In the genomic region with DNA sequence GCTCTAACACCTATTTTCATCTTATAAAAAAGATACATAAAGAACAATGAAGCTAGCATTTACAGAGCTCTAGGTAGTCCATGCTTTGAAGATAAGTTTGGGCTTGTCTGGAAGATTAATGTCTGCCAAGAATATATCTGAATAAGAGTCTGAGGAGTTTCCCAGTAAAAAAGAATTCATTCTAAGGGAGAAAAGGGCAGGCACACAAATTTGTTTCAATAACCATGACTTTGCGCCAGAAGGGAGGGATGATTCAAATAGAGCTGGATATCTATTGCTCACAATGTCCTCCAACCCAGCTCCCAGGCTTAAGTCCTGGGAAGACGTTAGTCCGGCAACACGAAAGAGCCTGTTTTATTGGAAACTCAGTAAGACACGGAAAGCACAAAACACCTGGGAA, we compare ENCODE assay signal across 18 cellular contexts. TPM values are rescaled to one million over a fixed set of nuclear protein-coding genes. Genes with fewer than 3 reads are reported as not detected.
A peak's percentile ranks its signal among the peaks of the same experiment; 100 is the strongest.
DNase-seq lines count a peak whose midpoint lies in the region; ATAC-seq, FAIRE-seq and TF ChIP-seq lines count a peak whose summit lies in the region.
"Had no signal": no experiment of that assay in that cellular context is flagged by ENCODE, and none has a peak within 500 bp of the region (broad histone marks: within the 10 kb centered on the region; RNA-seq: fewer than 3 reads in every experiment).

No MANE protein-coding gene starts in this region.

- H4K20me1 ChIP-seq in K562 (replicated peaks; ENCODE audit: control insufficient read depth, insufficient read depth, low read length) (no peaks in the 10 kb centered on the region), keratinocyte (ENCODE audit: control insufficient read depth, extremely low read depth, insufficient read depth, low read length) (no peaks in the 10 kb centered on the region)

- TF ChIP-seq EP300 in K562 (IDR thresholded peaks at IDR 0.05; ENCODE audit: low read length), result no peak

- H3K9me3 ChIP-seq in K562 (replicated peaks; ENCODE audit: control insufficient read depth, insufficient read depth, low read depth, low read length), result no peaks in the 10 kb centered on the region
- H3K9me3 ChIP-seq in keratinocyte (ENCODE audit: control insufficient read depth, low read depth, low read length), result no peaks in the 10 kb centered on the region
- H3K9me3 ChIP-seq in CD4-positive, alpha-beta memory T cell (ENCODE audit: control insufficient read depth in 1 of 2, low read length in 2 of 2), result no peaks in the 10 kb centered on the region
- H3K9me3 ChIP-seq: Caco-2 had no signal

- intact Hi-C loops in K562 (cut with micrococcal nuclease), result no loop called here
- intact Hi-C loops in CD4-positive, alpha-beta memory T cell (cut with micrococcal nuclease), result no loop called here

- POLR2A ChIA-PET in K562 (lab: Yijun Ruan, JAX), result no interaction called here
- POLR2A ChIA-PET in CD4-positive, alpha-beta memory T cell (lab: Charles Lee; ENCODE audit: partially characterized antibody), result no interaction called here

- no peaks in the 10 kb centered on the region for H3K36me3 Mint-ChIP-seq in CD4-positive, alpha-beta memory T cell
- H3K36me3 Mint-ChIP-seq: CD8-positive, alpha-beta T cell had no signal

- TF ChIP-seq POLR2A in K562 (conservative IDR thresholded peaks at IDR 0.05), result no peak

- no peak for FAIRE-seq in K562 (lab: Jason Lieb, UNC)
- FAIRE-seq in keratinocyte (lab: Jason Lieb, UNC), result peak; percentile 61
- FAIRE-seq: G401.6, GM12878, GM19239 had no signal

- H3K27me3 Mint-ChIP-seq in CD4-positive, alpha-beta memory T cell, result peaks cover 15 to 27% of the 10 kb centered on the region in 2 donors

- H2AFZ ChIP-seq in K562 (ENCODE audit: low read depth, low read length) (peak overlapping the region; percentile 37; the same call in 1 of the 2 replicates), keratinocyte (ENCODE audit: control insufficient read depth, low read length) (peak overlapping the region; percentile 83)
- H2AFZ ChIP-seq: GM23338 had no signal

- in situ Hi-C loops in K562 (cut with MboI), result no loop called here

- no peak for ATAC-seq in K562
- ATAC-seq: CD8-positive, alpha-beta T cell; GM12878; GM23338; HCT116 had no signal

- WGBS in K562 (ENCODE audit: insufficient coverage, low coverage, missing lambda C conversion rate), result 5% methylated on average over 5 of the region's 5 CpGs

- dilution Hi-C loops in keratinocyte (cut with MboI; ENCODE audit: extremely low pct_ligation_motif_present, low sequenced_read_pairs), result no loop called here

- TF ChIP-seq CTCF in K562 (IDR thresholded peaks at IDR 0.05 in 2 of 3, conservative IDR thresholded peaks at IDR 0.05 in 1 of 3; ENCODE audit: insufficient read depth in 2 of 3, low read depth in 1 of 3, low read length in 3 of 3) (no peak), keratinocyte (optimal IDR thresholded peaks at IDR 0.05 in 1 of 3, IDR thresholded peaks at IDR 0.05 in 1 of 3, conservative IDR thresholded peaks at IDR 0.05 in 1 of 3; ENCODE audit: extremely low read depth in 1 of 3, insufficient read depth in 2 of 3, low read length in 3 of 3) (no peak)

- no peak for TF ChIP-seq RAD21 in K562 (CRISPR knock-in tag; conservative IDR thresholded peaks at IDR 0.05 in 1 of 2, IDR thresholded peaks at IDR 0.05 in 1 of 2)

- H3K27ac ChIP-seq in K562 (ENCODE audit: extremely low read depth, low read depth, low read length) (no peak overlapping the region), epithelial cell of prostate (peak overlapping the region; percentile 41), keratinocyte (ENCODE audit: control insufficient read depth, insufficient read depth, low read length) (peak overlapping the region; percentile 8)
- H3K27ac ChIP-seq in CD4-positive, alpha-beta memory T cell (ENCODE audit: low read depth, low read length), result no peak overlapping the region

- H3K4me2 ChIP-seq in K562 (ENCODE audit: insufficient read depth, low read length) (no peak overlapping the region), keratinocyte (ENCODE audit: control insufficient read depth, extremely low read depth, insufficient read depth, low read depth, low read length) (peak overlapping the region; percentile 47)
- H3K4me2 ChIP-seq: GM23338 had no signal

- CTCF ChIA-PET in K562 (lab: Yijun Ruan, JAX; ENCODE audit: low intra/inter-chr PET ratio), result no interaction called here
- CTCF ChIA-PET in CD4-positive, alpha-beta memory T cell (lab: Charles Lee; ENCODE audit: partially characterized antibody), result no interaction called here

- H3K9me3 Mint-ChIP-seq in CD4-positive, alpha-beta memory T cell, result no peaks in the 10 kb centered on the region
- H3K9me3 Mint-ChIP-seq: GM23338 had no signal

- no peak overlapping the region for H3K4me3 Mint-ChIP-seq in CD4-positive, alpha-beta memory T cell
- H3K4me3 Mint-ChIP-seq: CD8-positive, alpha-beta T cell; GM23338; H9 had no signal

- H3K9ac ChIP-seq in K562 (ENCODE audit: insufficient read depth in 1 of 2, low read depth in 2 of 2, low read length in 2 of 2) (no peak overlapping the region), keratinocyte (ENCODE audit: control insufficient read depth, extremely low read depth, insufficient read depth, low read length) (no peak overlapping the region)

- no peak overlapping the region for H3K27ac Mint-ChIP-seq in CD4-positive, alpha-beta memory T cell
- H3K27ac Mint-ChIP-seq: CD8-positive, alpha-beta T cell; GM23338; H9 had no signal

- DNase-seq in OCI-M1 (lab: John Stamatoyannopoulos, UW) (peak; percentile 45), K562 (ENCODE audit: extremely low read depth in 1 of 4, low spot score in 3 of 4) (no peak), epithelial cell of prostate (ENCODE audit: low read depth, low spot score) (no peak), keratinocyte (ENCODE audit: low read depth, low spot score) (no peak), NCI-H82 treated with DMSO at 0.1 percent for 48 hours (lab: John Stamatoyannopoulos, UW; ENCODE audit: unreplicated experiment) (no peak), GDM1 (lab: John Stamatoyannopoulos, UW) (no peak)
- DNase-seq in CD4-positive, alpha-beta memory T cell, result no peak
- DNase-seq: C1 segment of cervical spinal cord; Caco-2; CD8-positive, alpha-beta T cell; DMS153; DND-41; H9 had no signal

- H3K4me3 ChIP-seq in K562 (no peak overlapping the region), keratinocyte (ENCODE audit: control insufficient read depth in 2 of 3, extremely low read depth in 1 of 3, insufficient read depth in 2 of 3, low read depth in 1 of 3, low read length in 3 of 3) (peak overlapping the region in 1 of 3 experiments; percentile 28)
- no peak overlapping the region for H3K4me3 ChIP-seq in CD4-positive, alpha-beta memory T cell (ENCODE audit: low read length in 2 of 2)
- H3K4me3 ChIP-seq: GM12878, GM23338 had no signal

- H3K27me3 ChIP-seq in K562 (ENCODE audit: control insufficient read depth in 2 of 2, insufficient read depth in 2 of 2, low read length in 2 of 2), result no peaks in the 10 kb centered on the region
- no peaks in the 10 kb centered on the region for H3K27me3 ChIP-seq in keratinocyte (ENCODE audit: control insufficient read depth, extremely low read depth, insufficient read depth, low read length)
- H3K27me3 ChIP-seq in CD4-positive, alpha-beta memory T cell (ENCODE audit: insufficient read depth, low read length), result no peaks in the 10 kb centered on the region

- H3K9me1 ChIP-seq in K562 (ENCODE audit: control insufficient read depth, insufficient read depth, low read length) (no peaks in the 10 kb centered on the region), keratinocyte (ENCODE audit: control insufficient read depth, extremely low read depth, insufficient read depth, low read length) (no peaks in the 10 kb centered on the region)

- H3K79me2 ChIP-seq in K562 (ENCODE audit: control insufficient read depth, insufficient read depth, low read length) (no peaks in the 10 kb centered on the region), keratinocyte (ENCODE audit: control insufficient read depth, insufficient read depth, low read length) (no peaks in the 10 kb centered on the region)

- H3K36me3 ChIP-seq in K562 (ENCODE audit: control insufficient read depth, insufficient read depth, low read length) (no peaks in the 10 kb centered on the region), keratinocyte (ENCODE audit: control insufficient read depth in 2 of 2, extremely low read depth in 1 of 2, insufficient read depth in 2 of 2, low read length in 2 of 2) (no peaks in the 10 kb centered on the region)
- no peaks in the 10 kb centered on the region for H3K36me3 ChIP-seq in CD4-positive, alpha-beta memory T cell (ENCODE audit: insufficient read depth, low read length)

- peaks cover 0 to 5% of the 10 kb centered on the region in 2 experiments; a peak in 2 of 5 replicates for H3K4me1 ChIP-seq in K562 (replicated peaks in 1 of 2; ENCODE audit: control insufficient read depth in 2 of 2, insufficient read depth in 2 of 2, low read length in 2 of 2)
- H3K4me1 ChIP-seq in keratinocyte (ENCODE audit: control insufficient read depth, extremely low read depth, insufficient read depth, low read length), result peaks cover 26% of the 10 kb centered on the region
- H3K4me1 ChIP-seq in CD4-positive, alpha-beta memory T cell (ENCODE audit: insufficient read depth, low read length), result no peaks in the 10 kb centered on the region
- H3K4me1 ChIP-seq: Caco-2 had no signal

- no peaks in the 10 kb centered on the region for H3K4me1 Mint-ChIP-seq in CD4-positive, alpha-beta memory T cell
- H3K4me1 Mint-ChIP-seq: GM23338, H9 had no signal

- no TSS peak for BruUV-seq in K562 (replicated peaks; lab: Mats Ljungman, UMichigan)

RNA-seq across cellular contexts. Expression of gene TTLL7, which starts 9.7 kb away (rescaled TPM):
- 3.6 and 9.3 TPM in 2 replicates for total RNA-seq in K562 (2011; cell fraction: chromatin; rRNA removed; ENCODE audit: low replicate concordance)
- total RNA-seq in K562 (2011; cell fraction: nucleolus; rRNA removed), result 1.3 and 1.4 TPM in 2 replicates
- 2.1 and 6.4 TPM in 2 replicates for total RNA-seq in K562 (2011; cell fraction: nucleoplasm; rRNA removed)
- total RNA-seq in K562 (2014; rRNA removed), result 1.5 and 2.0 TPM in 2 replicates
- total RNA-seq in K562 (2014; rRNA removed; fragmentation: Illumina TruSeq; extraction: Trizol), result 2.1 and 2.3 TPM in 2 replicates
- 1.6 and 2.6 TPM in 2 replicates for total RNA-seq in K562 (2015; rRNA removed; fragmentation: Illumina TruSeq; extraction: Trizol)
- total RNA-seq in K562 (2021), result 1.7 and 2.1 TPM in 2 replicates
- 0.41 and 1.7 TPM in 2 replicates for polyA plus RNA-seq in K562 (2011; rRNA removed)
- 0.24 and 0.45 TPM in 2 replicates for polyA plus RNA-seq in K562 (2011; cell fraction: cytosol; rRNA removed)
- polyA plus RNA-seq in K562 (2011; cell fraction: nucleus; rRNA removed), result 0.65 and 2.3 TPM in 2 replicates
- 1.7 and 2.5 TPM in 2 replicates for polyA plus RNA-seq in K562 (2012)
- polyA plus RNA-seq in K562 (2014; fragmentation: Illumina TruSeq; extraction: Trizol), result 1.5 TPM in 2 replicates
- under 1 TPM; 0.63 to 0.78 TPM for polyA plus RNA-seq in K562 (2014; fragmentation: Nextera tagmentation; extraction: Ambion mirVana)
- polyA plus RNA-seq in K562 (2014; rRNA removed), result 0.80 and 1.2 TPM in 2 replicates
- 0.75 and 3.4 TPM in 2 replicates for polyA minus RNA-seq in K562 (2011; rRNA and poly(A)+ RNA removed)
- polyA minus RNA-seq in K562 (2011; cell fraction: cytosol; rRNA and poly(A)+ RNA removed), result 1.3 TPM in 1 of 2 replicates, not detected in the other
- polyA minus RNA-seq in K562 (2011; cell fraction: nucleus; rRNA and poly(A)+ RNA removed), result 0.33 and 1.8 TPM in 2 replicates
- 3.8 to 8.1 TPM (median 6.4 TPM) in 3 replicates for polyA plus RNA-seq in keratinocyte
- polyA plus RNA-seq in keratinocyte (2011; ENCODE audit: low read depth), result 2.7 TPM
- polyA plus RNA-seq in keratinocyte (2011; cell fraction: cytosol; rRNA removed), result 3.0 and 3.4 TPM in 2 replicates
- polyA plus RNA-seq in keratinocyte (2011; cell fraction: nucleus; rRNA removed), result 8.7 and 10.7 TPM in 2 replicates
- 0.68 and 5.3 TPM in 2 replicates for polyA plus RNA-seq in keratinocyte (2012; ENCODE audit: low replicate concordance)
- 4.4 to 8.6 TPM (median 6.7 TPM) in 3 replicates for polyA minus RNA-seq in keratinocyte
- polyA minus RNA-seq in keratinocyte (2011; cell fraction: cytosol; rRNA and poly(A)+ RNA removed), result 9.4 TPM
- 6.8 and 14.3 TPM in 2 replicates for polyA minus RNA-seq in keratinocyte (2011; cell fraction: nucleus; rRNA and poly(A)+ RNA removed)
- total RNA-seq in CD4-positive, alpha-beta memory T cell, result under 1 TPM; 0.06 to 0.25 TPM
- polyA plus RNA-seq in CD4-positive, alpha-beta memory T cell, result 1 to 10 TPM in 1 of 2 donors, under 1 TPM in 1; 0.41 to 2.8 TPM
- total RNA-seq: CD8-positive, alpha-beta T cell had no signal

Comparison
In these comparisons a context has a peak if more than half of its experiments do, and no peak if none do; other contexts are left out.
1. H3K27ac ChIP-seq: peak in epithelial cell of prostate (single experiment) and keratinocyte (single experiment); none in K562 (single experiment) and CD4-positive, alpha-beta memory T cell (single experiment).